20 cellular contexts compared by ENCODE assay signal in genomic region chr12:104622942-104623341, GRCh38.
"Had no signal": no experiment of that assay in that cellular context is flagged by ENCODE, and none has a peak within 500 bp of the region (broad histone marks: within the 10 kb centered on the region; RNA-seq: fewer than 3 reads in every experiment).

No MANE protein-coding gene starts in this region.

- H3K4me3 ChIP-seq: colonic mucosa, gastroesophageal sphincter, heart right ventricle, prostate gland, right atrium auricular region, suprapubic skin, transverse colon, vagina had no signal

- H3K9me3 ChIP-seq: colonic mucosa, gastroesophageal sphincter, heart right ventricle, prostate gland, right atrium auricular region, suprapubic skin, transverse colon, vagina had no signal

- ATAC-seq: activated CD8-positive, alpha-beta T cell treated with anti-CD3 and anti-CD28 coated beads for 36 hours; activated T-helper 17 cell treated with anti-CD3 and anti-CD28 coated beads, Interleukin-2, amount 50 U/mL, for 72 hours; gastroesophageal sphincter; heart right ventricle; stimulated activated naive CD8-positive, alpha-beta T cell treated with anti-CD3 and anti-CD28 coated beads, Interleukin-15, amount 100 ng/mL, for 72 hours had no signal

- H3K4me1 ChIP-seq: colonic mucosa, gastroesophageal sphincter, prostate gland, suprapubic skin, transverse colon had no signal

- H3K36me3 ChIP-seq: colonic mucosa, gastroesophageal sphincter, heart right ventricle, prostate gland, right atrium auricular region, suprapubic skin, transverse colon, vagina had no signal

- DNase-seq: activated CD4-positive, alpha-beta T cell treated with anti-CD3 and anti-CD28 coated beads for 48 hours; activated CD4-positive, CD25-positive, alpha-beta regulatory T cell; activated CD8-positive, alpha-beta T cell treated with anti-CD3 and anti-CD28 coated beads for 36 hours; activated naive CD4-positive, alpha-beta T cell; activated naive CD8-positive, alpha-beta T cell treated with anti-CD3 and anti-CD28 coated beads, Interleukin-2, amount 10 ng/mL, durations not matched to agents 7 days and 5 days; activated T-cell treated with anti-CD3 and anti-CD28 coated beads, Interleukin-2, amount 50 U/mL, for 1 hour; caudate nucleus; colonic mucosa; erythroblast; heart right ventricle; immature natural killer cell; stimulated activated CD4-positive, alpha-beta T cell treated with anti-CD3 and anti-CD28 coated beads, Interleukin-2, amount 100 ng/mL, for 24 hours; stimulated activated naive CD8-positive, alpha-beta T cell treated with anti-CD3 and anti-CD28 coated beads, Interleukin-15, amount 100 ng/mL, for 72 hours; transverse colon had no signal

- H3K27me3 ChIP-seq: colonic mucosa, gastroesophageal sphincter, heart right ventricle, right atrium auricular region, suprapubic skin, transverse colon, vagina had no signal

- H3K27ac ChIP-seq: colonic mucosa, gastroesophageal sphincter, heart right ventricle, prostate gland, right atrium auricular region, suprapubic skin, transverse colon, vagina had no signal
